ENCODE assay signal across 34 cellular contexts in the genomic region with DNA sequence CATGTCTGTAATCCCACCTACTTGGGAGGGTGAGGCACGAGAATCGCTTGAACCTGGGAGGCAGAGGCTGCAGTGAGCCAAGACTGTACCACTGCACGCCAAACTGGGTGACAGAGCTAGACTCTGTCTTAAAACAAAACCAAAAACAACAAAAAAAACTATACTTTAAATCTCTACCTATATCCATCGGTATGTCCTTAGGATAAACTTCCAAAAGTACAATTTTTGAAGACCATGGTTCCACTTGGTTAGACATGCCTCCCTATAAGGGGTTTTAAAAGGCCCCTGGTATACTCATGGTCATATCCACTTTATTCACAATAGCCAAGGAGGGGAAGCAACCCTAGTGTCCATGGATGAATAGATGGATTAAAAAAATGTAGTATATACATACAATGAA. TPM values are rescaled to one million over a fixed set of nuclear protein-coding genes. Genes with fewer than 3 reads are reported as not detected.
"Had no signal": no experiment of that assay in that cellular context is flagged by ENCODE, and none has a peak within 500 bp of the region (broad histone marks: within the 10 kb centered on the region; RNA-seq: fewer than 3 reads in every experiment).

No MANE protein-coding gene starts in this region.

- H3K4me1 Mint-ChIP-seq: activated CD4-positive, alpha-beta memory T cell treated with anti-CD3 and anti-CD28 coated beads, Interleukin-2, amount 10 ng/mL, durations not matched to agents 7 days and 5 days; activated CD4-positive, alpha-beta T cell treated with anti-CD3 and anti-CD28 coated beads, Interleukin-2, amount 10 ng/mL, durations not matched to agents 7 days and 5 days had no signal

- H3K27ac Mint-ChIP-seq: activated CD4-positive, alpha-beta memory T cell treated with anti-CD3 and anti-CD28 coated beads, Interleukin-2, amount 10 ng/mL, durations not matched to agents 7 days and 5 days; activated CD4-positive, alpha-beta T cell treated with anti-CD3 and anti-CD28 coated beads for 36 hours; activated CD4-positive, alpha-beta T cell treated with anti-CD3 and anti-CD28 coated beads, Interleukin-2, amount 10 ng/mL, durations not matched to agents 7 days and 5 days; activated naive CD4-positive, alpha-beta T cell treated with anti-CD3 and anti-CD28 coated beads for 36 hours; activated naive CD4-positive, alpha-beta T cell treated with anti-CD3 and anti-CD28 coated beads, Interleukin-2, amount 50 U/mL, for 72 hours; activated naive CD8-positive, alpha-beta T cell treated with anti-CD3 and anti-CD28 coated beads for 36 hours; activated T-cell treated with anti-CD3 and anti-CD28 coated beads, Interleukin-2, amount 50 U/mL, for 72 hours; activated T-helper 1 cell treated with anti-CD3 and anti-CD28 coated beads, Interleukin-12 subunit alpha, Interleukin-12 subunit beta, Interleukin-2, Interleukin-4 antibody, amounts not matched to agents 30 ng/mL and 10 ng/mL and 1 ng/mL, durations not matched to agents 14 hours and 24 hours and 36 hours; activated T-helper 17 cell treated with anti-CD3 and anti-CD28 coated beads, Interleukin-2, amount 50 U/mL, for 72 hours; T-helper 1 cell treated with Interleukin-12 subunit alpha and Interleukin-12 subunit beta and Interleukin-4 antibody, amounts not matched to agents 30 μg/mL and 1 μg/mL, for 36 hours; T-helper 2 cell treated with Interferon-gamma antibody and Interleukin-4, amounts not matched to agents 5 μg/mL and 100 μg/mL, for 36 hours had no signal

- H3K27me3 Mint-ChIP-seq: activated CD4-positive, alpha-beta T cell treated with anti-CD3 and anti-CD28 coated beads, Interleukin-2, amount 10 ng/mL, durations not matched to agents 7 days and 5 days; activated naive CD8-positive, alpha-beta T cell treated with anti-CD3 and anti-CD28 coated beads for 36 hours had no signal

- H3K4me1 ChIP-seq: adrenal gland, breast epithelium had no signal

- H3K4me3 ChIP-seq: adrenal gland, body of pancreas, breast epithelium had no signal

- H3K27me3 ChIP-seq: adrenal gland, body of pancreas, brain microvascular endothelial cell, breast epithelium had no signal

- H3K27ac ChIP-seq: adrenal gland, body of pancreas, brain microvascular endothelial cell, breast epithelium, VCaP had no signal

- H3K4me3 Mint-ChIP-seq: activated CD4-positive, alpha-beta memory T cell treated with anti-CD3 and anti-CD28 coated beads, Interleukin-2, amount 10 ng/mL, durations not matched to agents 7 days and 5 days; activated CD4-positive, alpha-beta T cell treated with anti-CD3 and anti-CD28 coated beads for 36 hours; activated CD4-positive, alpha-beta T cell treated with anti-CD3 and anti-CD28 coated beads, Interleukin-2, amount 10 ng/mL, durations not matched to agents 7 days and 5 days; activated naive CD4-positive, alpha-beta T cell treated with anti-CD3 and anti-CD28 coated beads for 36 hours; activated naive CD8-positive, alpha-beta T cell treated with anti-CD3 and anti-CD28 coated beads for 36 hours; activated T-cell treated with anti-CD3 and anti-CD28 coated beads, Interleukin-2, amount 50 U/mL, for 4 hours; activated T-cell treated with anti-CD3 and anti-CD28 coated beads, Interleukin-2, amount 50 U/mL, for 72 hours; activated T-helper 1 cell treated with anti-CD3 and anti-CD28 coated beads, Interleukin-12 subunit alpha, Interleukin-12 subunit beta, Interleukin-2, Interleukin-4 antibody, amounts not matched to agents 30 ng/mL and 10 ng/mL and 1 ng/mL, durations not matched to agents 14 hours and 24 hours and 36 hours; activated T-helper 17 cell treated with anti-CD3 and anti-CD28 coated beads, Interleukin-2, amount 50 U/mL, for 72 hours; T-helper 1 cell treated with Interleukin-12 subunit alpha and Interleukin-12 subunit beta and Interleukin-4 antibody, amounts not matched to agents 30 μg/mL and 1 μg/mL, for 36 hours; T-helper 2 cell treated with Interferon-gamma antibody and Interleukin-4, amounts not matched to agents 5 μg/mL and 100 μg/mL, for 36 hours had no signal

- H3K36me3 ChIP-seq: adrenal gland, brain microvascular endothelial cell, breast epithelium had no signal

- ATAC-seq: activated CD4-positive, alpha-beta T cell treated with anti-CD3 and anti-CD28 coated beads for 36 hours; activated CD4-positive, CD25-positive, alpha-beta regulatory T cell treated with anti-CD3 and anti-CD28 coated beads, Interleukin-2, amount 50 U/mL, for 24 hours; activated naive CD4-positive, alpha-beta T cell treated with anti-CD3 and anti-CD28 coated beads, Interleukin-2, amount 50 U/mL, for 72 hours; activated T-cell treated with anti-CD3 and anti-CD28 coated beads, Interleukin-2, amount 50 U/mL, for 4 hours; activated T-cell treated with anti-CD3 and anti-CD28 coated beads, Interleukin-2, amount 50 U/mL, for 72 hours; activated T-helper 17 cell treated with anti-CD3 and anti-CD28 coated beads, Interleukin-2, amount 50 U/mL, for 72 hours; body of pancreas had no signal

- H3K9me3 Mint-ChIP-seq: activated naive CD4-positive, alpha-beta T cell treated with anti-CD3 and anti-CD28 coated beads for 36 hours; activated naive CD8-positive, alpha-beta T cell treated with anti-CD3 and anti-CD28 coated beads for 36 hours; activated T-cell treated with anti-CD3 and anti-CD28 coated beads, Interleukin-2, amount 50 U/mL, for 4 hours; activated T-helper 17 cell treated with anti-CD3 and anti-CD28 coated beads, Interleukin-2, amount 50 U/mL, for 72 hours had no signal

- DNase-seq: activated CD4-positive, alpha-beta memory T cell treated with anti-CD3 and anti-CD28 coated beads, Interleukin-2, amount 10 ng/mL, durations not matched to agents 7 days and 5 days; activated CD4-positive, alpha-beta T cell treated with anti-CD3 and anti-CD28 coated beads for 1 hour; activated CD4-positive, alpha-beta T cell treated with anti-CD3 and anti-CD28 coated beads for 36 hours; activated CD4-positive, alpha-beta T cell treated with anti-CD3 and anti-CD28 coated beads for 48 hours; activated CD4-positive, alpha-beta T cell treated with anti-CD3 and anti-CD28 coated beads, Interleukin-2, amount 10 ng/mL, durations not matched to agents 7 days and 5 days; activated CD4-positive, alpha-beta T cell treated with anti-CD3 and anti-CD28 coated beads, Interleukin-2, amount 50 U/mL, for 48 hours; activated CD4-positive, CD25-positive, alpha-beta regulatory T cell; activated CD8-positive, alpha-beta memory T cell treated with anti-CD3 and anti-CD28 coated beads, Interleukin-2, amount 50 U/mL, for 4 hours; activated effector memory CD4-positive, alpha-beta T cell treated with anti-CD3 and anti-CD28 coated beads, Interleukin-2, amount 50 U/mL, for 16 hours; activated gamma-delta T cell treated with Interleukin-2 at 50 U/mL for 16 hours; activated naive CD4-positive, alpha-beta T cell; activated naive CD4-positive, alpha-beta T cell treated with anti-CD3 and anti-CD28 coated beads for 36 hours; activated naive CD4-positive, alpha-beta T cell treated with anti-CD3 and anti-CD28 coated beads, Interleukin-2, amount 50 U/mL, for 16 hours; activated naive CD8-positive, alpha-beta T cell treated with anti-CD3 and anti-CD28 coated beads for 36 hours; activated T-cell treated with anti-CD3 and anti-CD28 coated beads for 4 hours; activated T-cell treated with anti-CD3 and anti-CD28 coated beads, Interleukin-2, amount 50 U/mL, for 1 hour; activated T-cell treated with anti-CD3 and anti-CD28 coated beads, Interleukin-2, amount 50 U/mL, for 4 hours; activated T-cell treated with anti-CD3 and anti-CD28 coated beads, Interleukin-2, amount 50 U/mL, for 72 hours; adrenal gland; amniotic stem cell; aorta; body of pancreas; brain microvascular endothelial cell; central memory CD4-positive, alpha-beta T cell; T-helper 2 cell; T-helper 9 cell had no signal

- H3K9me3 ChIP-seq: adrenal gland, body of pancreas, breast epithelium had no signal

- H3K36me3 Mint-ChIP-seq: activated naive CD8-positive, alpha-beta T cell treated with anti-CD3 and anti-CD28 coated beads for 36 hours had no signal

RNA-seq across cellular contexts. Expression of gene RUBCNL, which starts 39.8 kb away (rescaled TPM):
- total RNA-seq: activated CD4-positive, alpha-beta memory T cell treated with anti-CD3 and anti-CD28 coated beads, Interleukin-2, amount 10 ng/mL, durations not matched to agents 7 days and 5 days; activated CD4-positive, alpha-beta T cell treated with anti-CD3 and anti-CD28 coated beads, Interleukin-2, amount 10 ng/mL, durations not matched to agents 7 days and 5 days had no signal
